In the genomic region with DNA sequence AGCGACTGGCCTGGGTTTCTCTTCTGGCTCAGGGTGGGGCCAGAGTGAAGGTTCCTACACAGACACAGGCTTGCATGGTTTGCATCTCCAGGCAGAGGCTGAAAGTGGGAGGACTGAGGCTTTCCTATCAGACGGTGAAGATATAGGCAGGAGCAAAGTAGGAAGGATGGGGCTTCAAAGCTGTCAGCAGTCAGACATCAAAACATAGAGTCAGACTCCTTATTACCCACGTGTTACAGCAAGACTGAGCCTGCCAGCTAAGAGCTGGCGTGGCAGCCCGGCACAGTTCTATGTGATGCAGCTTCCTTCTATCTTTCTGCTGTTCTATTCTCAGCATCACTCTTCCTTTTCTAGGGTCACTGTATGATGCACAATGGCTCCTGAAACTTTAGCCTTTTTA, we compare ENCODE assay signal across 29 cellular contexts.
"Had no signal": no experiment of that assay in that cellular context is flagged by ENCODE, and none has a peak within 500 bp of the region (broad histone marks: within the 10 kb centered on the region; RNA-seq: fewer than 3 reads in every experiment).

No MANE protein-coding gene starts in this region.

- H3K27ac ChIP-seq: hepatocyte, left lung, lower lobe of right lung, neural progenitor cell, neutrophil, parathyroid adenoma, skin epidermis, stomach, suprapubic skin, thoracic aorta, tibial artery, upper lobe of right lung had no signal

- ATAC-seq: left colon; left lung; lower lobe of right lung; naive thymus-derived CD8-positive, alpha-beta T cell; right cardiac atrium; sciatic nerve; stimulated activated naive B cell treated with anti-CD40 and anti-IgM and Interleukin-4, amounts not matched to agents 10 μg/mL and 1 μg/mL and 100 μg/mL, for 72 hours; stimulated activated naive CD8-positive, alpha-beta T cell treated with anti-CD3 and anti-CD28 coated beads, Interleukin-15, Interleukin-2, amounts not matched to agents 100 U/mL and 50 U/mL, for 24 hours; upper lobe of right lung had no signal

- H3K9ac ChIP-seq: neural progenitor cell, parathyroid adenoma had no signal

- H2AFZ ChIP-seq: hepatocyte, parathyroid adenoma had no signal

- H3K4me3 ChIP-seq: hepatocyte, left lung, lower lobe of right lung, neural progenitor cell, skin epidermis, stomach, suprapubic skin, thoracic aorta, tibial artery, upper lobe of right lung had no signal

- DNase-seq: left colon; left lung; lower lobe of right lung; mammary epithelial cell; mesenchymal stem cell; naive thymus-derived CD8-positive, alpha-beta T cell; occipital lobe; retina; right cardiac atrium; stimulated activated CD4-positive, alpha-beta T cell treated with anti-CD3 and anti-CD28 coated beads, Interleukin-12 subunit alpha, Interleukin-12 subunit beta, amount 100 ng/mL, for 4 hours; stimulated activated CD4-positive, alpha-beta T cell treated with anti-CD3 and anti-CD28 coated beads, Interleukin-15, amount 100 ng/mL, for 24 hours; stimulated activated CD4-positive, alpha-beta T cell treated with anti-CD3 and anti-CD28 coated beads, Interleukin-2, amount 100 ng/mL, for 24 hours; stimulated activated CD4-positive, alpha-beta T cell treated with anti-CD3 and anti-CD28 coated beads, Interleukin-4, amount 100 ng/mL, for 1 hour; stimulated activated naive B cell treated with anti-CD40 and anti-IgM and Interleukin-4, amounts not matched to agents 10 μg/mL and 1 μg/mL and 100 μg/mL, for 72 hours; stimulated activated naive CD8-positive, alpha-beta T cell treated with anti-CD3 and anti-CD28 coated beads, Interleukin-15, Interleukin-2, amounts not matched to agents 100 U/mL and 50 U/mL, for 24 hours; stomach; tibial artery; trophoblast cell; upper lobe of right lung had no signal

- H3K4me2 ChIP-seq: hepatocyte, neural progenitor cell had no signal

- H3K79me2 ChIP-seq: hepatocyte, parathyroid adenoma had no signal

- FAIRE-seq: keratinocyte, urothelium cell line had no signal

- H3K4me1 ChIP-seq: left lung, lower lobe of right lung, neural progenitor cell, parathyroid adenoma, stomach, suprapubic skin, tibial artery, upper lobe of right lung had no signal

- H3K27me3 ChIP-seq: hepatocyte, left lung, neural progenitor cell, neutrophil, stomach, suprapubic skin, tibial artery, upper lobe of right lung had no signal

- H3K9me3 ChIP-seq: left lung, lower lobe of right lung, neutrophil, stomach, suprapubic skin, thoracic aorta, tibial artery, upper lobe of right lung had no signal

- H3K36me3 ChIP-seq: left lung, lower lobe of right lung, neural progenitor cell, neutrophil, stomach, suprapubic skin, thoracic aorta, tibial artery, upper lobe of right lung had no signal
